ENCODE assay signal across 18 cellular contexts in the genomic region with DNA sequence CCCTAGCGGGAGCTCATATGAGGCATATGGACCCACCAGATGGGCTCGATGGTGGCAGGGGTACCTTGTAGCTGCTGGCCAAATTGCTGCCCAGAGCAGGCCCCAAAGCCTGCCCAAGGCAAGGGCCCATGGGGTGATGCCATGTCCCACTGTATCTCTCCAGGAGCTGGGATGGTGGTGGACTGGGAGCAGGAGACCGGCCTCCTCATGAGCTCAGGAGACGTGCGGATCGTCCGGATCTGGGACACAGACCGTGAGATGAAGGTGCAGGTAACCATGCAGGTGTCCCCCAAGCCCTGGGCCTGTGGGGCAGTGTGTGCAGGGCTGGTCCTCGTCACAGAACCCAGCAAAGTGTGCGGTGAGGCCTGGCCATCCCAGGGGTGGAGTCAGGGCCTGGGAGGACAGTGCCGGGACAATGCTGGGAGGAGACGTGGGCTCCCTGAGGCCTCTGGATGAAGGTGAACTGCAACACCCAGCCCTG. TPM values are rescaled to one million over a fixed set of nuclear protein-coding genes. Genes with fewer than 3 reads are reported as not detected.
A peak's percentile ranks its signal among the peaks of the same experiment; 100 is the strongest.
DNase-seq lines count a peak whose midpoint lies in the region; ATAC-seq and TF ChIP-seq lines count a peak whose summit lies in the region.
"Had no signal": no experiment of that assay in that cellular context is flagged by ENCODE, and none has a peak within 500 bp of the region (broad histone marks: within the 10 kb centered on the region; RNA-seq: fewer than 3 reads in every experiment).

No MANE protein-coding gene starts in this region.

- H3K4me1 ChIP-seq in heart left ventricle (peaks cover 3 to 26% (median 20%) of the 10 kb centered on the region in 12 donors), right atrium auricular region (peaks cover 0 to 39% of the 10 kb centered on the region in 2 donors), lower lobe of right lung (peaks cover 18% of the 10 kb centered on the region), tibial artery (peaks cover 0 to 41% (median 31%) of the 10 kb centered on the region in 4 donors)

- WGBS in heart left ventricle, 4 donors: 96 to 97% (median 96%) methylated on average over 6 to 12 of the region's 12 CpGs

- TF ChIP-seq CTCF in heart left ventricle (IDR thresholded peaks at IDR 0.05) (no peak), right atrium auricular region (IDR thresholded peaks at IDR 0.05) (no peak), chondrocyte (IDR thresholded peaks at IDR 0.05) (no peak), lower lobe of right lung (IDR thresholded peaks at IDR 0.05) (no peak), tibial artery (IDR thresholded peaks at IDR 0.05) (no peak)

- H3K27ac Mint-ChIP-seq in chondrocyte (ENCODE audit: unreplicated experiment): no peak overlapping the region
- H3K27ac Mint-ChIP-seq: CD4-positive, CD25-positive, alpha-beta regulatory T cell; HFFc6 had no signal

- no peaks in the 10 kb centered on the region for H3K9me3 Mint-ChIP-seq in chondrocyte (ENCODE audit: low read depth)
- H3K9me3 Mint-ChIP-seq: HFFc6 had no signal

- TF ChIP-seq POLR2A in heart left ventricle (IDR thresholded peaks at IDR 0.05): no peak

- H3K4me1 Mint-ChIP-seq in chondrocyte (ENCODE audit: low read depth): peaks cover 24% of the 10 kb centered on the region
- H3K4me1 Mint-ChIP-seq: CD4-positive, CD25-positive, alpha-beta regulatory T cell had no signal

- peak overlapping the region in 1 of 12 donors; percentile 94 for H3K27ac ChIP-seq in heart left ventricle
- no peak overlapping the region for H3K27ac ChIP-seq in right atrium auricular region
- no peak overlapping the region for H3K27ac ChIP-seq in lower lobe of right lung
- peak overlapping the region; percentile 84 to 97 for H3K27ac ChIP-seq in tibial artery
- H3K27ac ChIP-seq: SK-N-MC had no signal

- peaks cover 0 to 11% (median 2%) of the 10 kb centered on the region in 9 donors for H3K36me3 ChIP-seq in heart left ventricle
- H3K36me3 ChIP-seq in right atrium auricular region: no peaks in the 10 kb centered on the region
- H3K36me3 ChIP-seq in lower lobe of right lung: peaks cover 26% of the 10 kb centered on the region
- peaks cover 0 to 25% (median 1%) of the 10 kb centered on the region in 3 donors for H3K36me3 ChIP-seq in tibial artery

- H3K27me3 Mint-ChIP-seq in chondrocyte (ENCODE audit: low read depth): no peaks in the 10 kb centered on the region
- H3K27me3 Mint-ChIP-seq: CD4-positive, CD25-positive, alpha-beta regulatory T cell had no signal

- ATAC-seq in heart left ventricle (no peak), lower lobe of right lung (no peak), GM21737 (IDR thresholded peaks at IDR 0.05; ENCODE audit: unreplicated experiment) (no peak)
- ATAC-seq: Panc1 had no signal

- H3K4me3 ChIP-seq in heart left ventricle: no peak overlapping the region
- no peak overlapping the region for H3K4me3 ChIP-seq in right atrium auricular region
- no peak overlapping the region for H3K4me3 ChIP-seq in lower lobe of right lung
- H3K4me3 ChIP-seq in tibial artery: no peak overlapping the region
- H3K4me3 ChIP-seq: SK-N-MC had no signal

- peaks cover 0 to 4% (median 0%) of the 10 kb centered on the region in 12 donors for H3K9me3 ChIP-seq in heart left ventricle
- H3K9me3 ChIP-seq in right atrium auricular region: no peaks in the 10 kb centered on the region
- H3K9me3 ChIP-seq in lower lobe of right lung: no peaks in the 10 kb centered on the region
- H3K9me3 ChIP-seq in tibial artery: no peaks in the 10 kb centered on the region

- H3K36me3 Mint-ChIP-seq in chondrocyte (ENCODE audit: low read depth): peaks cover 4% of the 10 kb centered on the region

- DNase-seq in heart left ventricle (peak in 3 of 5 donors; percentile 24 to 56 (median 25)), right atrium auricular region (ENCODE audit: low spot score) (no peak), chondrocyte (ENCODE audit: low spot score) (peak; percentile 87), lower lobe of right lung (peak; percentile 33), tibial artery (peak; percentile 14 to 65)
- no peak for DNase-seq in activated CD4-positive, CD25-positive, alpha-beta regulatory T cell (lab: John Stamatoyannopoulos, UW)
- no peak for DNase-seq in stimulated activated CD4-positive, alpha-beta T cell treated with anti-CD3 and anti-CD28 coated beads, Interleukin-4, amount 100 ng/mL, for 1 hour
- DNase-seq: CD4-positive, CD25-positive, alpha-beta regulatory T cell; DMS53; GOT3; HFFc6; NCI-H1092; NCI-H146; NCI-H2081; NCI-H510A had no signal

- intact Hi-C loops in heart left ventricle (cut with DNase I) (no loop called here), lower lobe of right lung (cut with DNase I) (no loop called here), tibial artery (cut with DNase I; ENCODE audit: low total_unique reads) (no loop called here)

- H3K4me3 Mint-ChIP-seq in chondrocyte (ENCODE audit: unreplicated experiment): no peak overlapping the region
- H3K4me3 Mint-ChIP-seq: CD4-positive, CD25-positive, alpha-beta regulatory T cell; HFFc6 had no signal

- no peaks in the 10 kb centered on the region for H3K27me3 ChIP-seq in heart left ventricle
- H3K27me3 ChIP-seq in right atrium auricular region: no peaks in the 10 kb centered on the region
- H3K27me3 ChIP-seq in lower lobe of right lung (ENCODE audit: low read depth): no peaks in the 10 kb centered on the region
- H3K27me3 ChIP-seq in tibial artery: no peaks in the 10 kb centered on the region

RNA-seq across cellular contexts. Expression of gene CHMP6, which starts 34.1 kb away (rescaled TPM):
- 10 to 100 TPM; 17.9 to 25.9 (median 19.4) TPM for total RNA-seq in heart left ventricle
- polyA plus RNA-seq in heart left ventricle: 10 to 100 TPM; 24.4 to 35.5 TPM
- total RNA-seq in right atrium auricular region: 10 to 100 TPM; 12.9 to 17.5 TPM
- total RNA-seq in chondrocyte: 27.6 to 33.0 TPM (median 28.4 TPM) in 3 replicates
- 28.8 TPM for total RNA-seq in lower lobe of right lung

Comparison
In these comparisons a context has a peak if more than half of its experiments do, and no peak if none do; other contexts are left out.
1. DNase-seq: peak in heart left ventricle (3 of 5), chondrocyte (single experiment), lower lobe of right lung (single experiment) and tibial artery (2 of 2); none in right atrium auricular region (single experiment), activated CD4-positive, CD25-positive, alpha-beta regulatory T cell (0 of 4) and stimulated activated CD4-positive, alpha-beta T cell treated with anti-CD3 and anti-CD28 coated beads, Interleukin-4, amount 100 ng/mL, for 1 hour (single experiment).
2. H3K27ac ChIP-seq: peak in tibial artery (2 of 2); none in right atrium auricular region (0 of 2) and lower lobe of right lung (single experiment).